27 cellular contexts compared by ENCODE assay signal in genomic region chr18:31667185-31667584, GRCh38. TPM values are rescaled to one million over a fixed set of nuclear protein-coding genes. Genes with fewer than 3 reads are reported as not detected.
DNase-seq lines count a peak whose midpoint lies in the region; ATAC-seq, FAIRE-seq and TF ChIP-seq lines count a peak whose summit lies in the region.
"Had no signal": no experiment of that assay in that cellular context is flagged by ENCODE, and none has a peak within 500 bp of the region (broad histone marks: within the 10 kb centered on the region; RNA-seq: fewer than 3 reads in every experiment).

No MANE protein-coding gene starts in this region.

- peak; percentile 39 for DNase-seq in NCI-H226
- DNase-seq in K562 (ENCODE audit: extremely low read depth in 1 of 4, low spot score in 3 of 4), result no peak
- DNase-seq in foreskin keratinocyte, result no peak
- no peak for DNase-seq in DMS79 treated with DMSO at 0.1 percent for 48 hours (lab: John Stamatoyannopoulos, UW)
- DNase-seq in aorta, result no peak
- no peak for DNase-seq in naive thymus-derived CD4-positive, alpha-beta T cell
- DNase-seq in activated CD4-positive, alpha-beta T cell treated with anti-CD3 and anti-CD28 coated beads, Interleukin-2, amount 50 U/mL, for 48 hours, result no peak
- DNase-seq: activated CD4-positive, alpha-beta T cell treated with anti-CD3 and anti-CD28 coated beads, Interleukin-2, amount 10 ng/mL, durations not matched to agents 24 days and 14 days; activated CD8-positive, alpha-beta memory T cell treated with anti-CD3 and anti-CD28 coated beads, Interleukin-2, amount 10 ng/mL, durations not matched to agents 7 days and 5 days; activated naive CD4-positive, alpha-beta T cell treated with anti-CD3 and anti-CD28 coated beads, Interleukin-2, amount 10 ng/mL, durations not matched to agents 7 days and 5 days; cerebellar nuclear complex; gastrocnemius medialis; naive thymus-derived CD8-positive, alpha-beta T cell; NCI-H1436 treated with DMSO at 0.1 percent for 48 hours; NCI-H524; NK-92 treated with Interleukin-12 subunit alpha and Interleukin-12 subunit beta, amount 100 ng/mL, for 24 hours; right cardiac atrium; stimulated activated CD4-positive, alpha-beta T cell treated with anti-CD3 and anti-CD28 coated beads, Interleukin-4, amount 100 ng/mL, for 4 hours; stimulated activated naive CD4-positive, alpha-beta T cell had no signal

- peaks cover 0 to 1% (median 0%) of the 10 kb centered on the region in 11 donors for H3K9me3 Mint-ChIP-seq in naive thymus-derived CD4-positive, alpha-beta T cell
- H3K9me3 Mint-ChIP-seq: activated naive CD4-positive, alpha-beta T cell treated with anti-CD3 and anti-CD28 coated beads, Interleukin-2, amount 10 ng/mL, durations not matched to agents 7 days and 5 days; naive thymus-derived CD8-positive, alpha-beta T cell; T-helper 1 cell treated with Interleukin-12 subunit alpha and Interleukin-12 subunit beta and Interleukin-4 antibody, amounts not matched to agents 30 μg/mL and 1 μg/mL, for 36 hours had no signal

- no peak overlapping the region for H2AFZ ChIP-seq in K562 (ENCODE audit: low read depth, low read length)
- H2AFZ ChIP-seq: hepatocyte had no signal

- peak; percentile 26 for FAIRE-seq in K562 (lab: Jason Lieb, UNC)
- FAIRE-seq: H1, HTR-8/SVneo had no signal

- H3K27ac Mint-ChIP-seq in naive thymus-derived CD4-positive, alpha-beta T cell, result no peak overlapping the region
- H3K27ac Mint-ChIP-seq: activated CD4-positive, alpha-beta T cell treated with anti-CD3 and anti-CD28 coated beads, Interleukin-2, amount 10 ng/mL, durations not matched to agents 24 days and 14 days; activated CD8-positive, alpha-beta memory T cell treated with anti-CD3 and anti-CD28 coated beads, Interleukin-2, amount 10 ng/mL, durations not matched to agents 7 days and 5 days; activated naive CD4-positive, alpha-beta T cell treated with anti-CD3 and anti-CD28 coated beads, Interleukin-2, amount 10 ng/mL, durations not matched to agents 7 days and 5 days; naive thymus-derived CD8-positive, alpha-beta T cell; T-helper 1 cell treated with Interleukin-12 subunit alpha and Interleukin-12 subunit beta and Interleukin-4 antibody, amounts not matched to agents 30 μg/mL and 1 μg/mL, for 36 hours had no signal

- H3K9me1 ChIP-seq in K562 (ENCODE audit: control insufficient read depth, insufficient read depth, low read length), result no peaks in the 10 kb centered on the region

- H3K4me2 ChIP-seq in K562 (ENCODE audit: insufficient read depth, low read length), result no peak overlapping the region
- H3K4me2 ChIP-seq: hepatocyte, KMS-11 had no signal

- H3K4me3 ChIP-seq in K562, result no peak overlapping the region
- no peak overlapping the region for H3K4me3 ChIP-seq in aorta (ENCODE audit: low read length in 2 of 2)
- H3K4me3 ChIP-seq in naive thymus-derived CD4-positive, alpha-beta T cell (ENCODE audit: low read length), result no peak overlapping the region
- H3K4me3 ChIP-seq: gastrocnemius medialis, hepatocyte, SJSA1 had no signal

- H3K27ac ChIP-seq in K562 (ENCODE audit: extremely low read depth, low read depth, low read length) (no peak overlapping the region), foreskin keratinocyte (no peak overlapping the region), aorta (ENCODE audit: low read depth in 1 of 2, low read length in 2 of 2) (no peak overlapping the region)
- H3K27ac ChIP-seq in naive thymus-derived CD4-positive, alpha-beta T cell (ENCODE audit: low read depth, low read length), result no peak overlapping the region
- H3K27ac ChIP-seq: gastrocnemius medialis, hepatocyte, KMS-11, SJSA1 had no signal

- H3K36me3 Mint-ChIP-seq in naive thymus-derived CD4-positive, alpha-beta T cell, result peaks cover 0 to 6% (median 0%) of the 10 kb centered on the region in 5 donors
- H3K36me3 Mint-ChIP-seq: activated CD8-positive, alpha-beta memory T cell treated with anti-CD3 and anti-CD28 coated beads, Interleukin-2, amount 10 ng/mL, durations not matched to agents 7 days and 5 days; activated naive CD4-positive, alpha-beta T cell treated with anti-CD3 and anti-CD28 coated beads, Interleukin-2, amount 10 ng/mL, durations not matched to agents 7 days and 5 days; naive thymus-derived CD8-positive, alpha-beta T cell had no signal

- TF ChIP-seq RAD21 in K562 (CRISPR knock-in tag; conservative IDR thresholded peaks at IDR 0.05 in 1 of 2, IDR thresholded peaks at IDR 0.05 in 1 of 2), result no peak

- H3K79me2 ChIP-seq in K562 (ENCODE audit: control insufficient read depth, insufficient read depth, low read length), result no peaks in the 10 kb centered on the region

- no peak overlapping the region for H3K4me3 Mint-ChIP-seq in naive thymus-derived CD4-positive, alpha-beta T cell
- H3K4me3 Mint-ChIP-seq: activated CD4-positive, alpha-beta T cell treated with anti-CD3 and anti-CD28 coated beads, Interleukin-2, amount 10 ng/mL, durations not matched to agents 24 days and 14 days; activated CD8-positive, alpha-beta memory T cell treated with anti-CD3 and anti-CD28 coated beads, Interleukin-2, amount 10 ng/mL, durations not matched to agents 7 days and 5 days; activated naive CD4-positive, alpha-beta T cell treated with anti-CD3 and anti-CD28 coated beads, Interleukin-2, amount 10 ng/mL, durations not matched to agents 7 days and 5 days; naive thymus-derived CD8-positive, alpha-beta T cell; T-helper 1 cell treated with Interleukin-12 subunit alpha and Interleukin-12 subunit beta and Interleukin-4 antibody, amounts not matched to agents 30 μg/mL and 1 μg/mL, for 36 hours had no signal

- ATAC-seq in K562 (no peak), foreskin keratinocyte (peak; percentile 71), aorta (ENCODE audit: low FRiP score) (no peak)
- no peak for ATAC-seq in naive thymus-derived CD4-positive, alpha-beta T cell
- ATAC-seq: activated CD8-positive, alpha-beta memory T cell treated with anti-CD3 and anti-CD28 coated beads, Interleukin-2, amount 10 ng/mL, durations not matched to agents 7 days and 5 days; gastrocnemius medialis; left lobe of liver; naive thymus-derived CD8-positive, alpha-beta T cell; Panc1; right cardiac atrium had no signal

- no peak for TF ChIP-seq EP300 in K562 (IDR thresholded peaks at IDR 0.05; ENCODE audit: low read length)

- H3K4me1 Mint-ChIP-seq in naive thymus-derived CD4-positive, alpha-beta T cell, result no peaks in the 10 kb centered on the region
- H3K4me1 Mint-ChIP-seq: activated CD4-positive, alpha-beta T cell treated with anti-CD3 and anti-CD28 coated beads, Interleukin-2, amount 10 ng/mL, durations not matched to agents 24 days and 14 days; activated CD8-positive, alpha-beta memory T cell treated with anti-CD3 and anti-CD28 coated beads, Interleukin-2, amount 10 ng/mL, durations not matched to agents 7 days and 5 days; activated naive CD4-positive, alpha-beta T cell treated with anti-CD3 and anti-CD28 coated beads, Interleukin-2, amount 10 ng/mL, durations not matched to agents 7 days and 5 days; naive thymus-derived CD8-positive, alpha-beta T cell had no signal

- H3K27me3 ChIP-seq in K562 (ENCODE audit: control insufficient read depth in 2 of 2, insufficient read depth in 2 of 2, low read length in 2 of 2) (no peaks in the 10 kb centered on the region), foreskin keratinocyte (no peaks in the 10 kb centered on the region), aorta (ENCODE audit: control insufficient read depth in 1 of 2, insufficient read depth in 2 of 2, low read length in 1 of 2) (no peaks in the 10 kb centered on the region)
- H3K27me3 ChIP-seq in naive thymus-derived CD4-positive, alpha-beta T cell (ENCODE audit: control insufficient read depth in 2 of 2, insufficient read depth in 2 of 2, low read length in 2 of 2), result no peaks in the 10 kb centered on the region
- H3K27me3 ChIP-seq: gastrocnemius medialis, hepatocyte, SJSA1 had no signal

- peaks cover 0 to 10% (median 9%) of the 10 kb centered on the region in 5 donors for H3K27me3 Mint-ChIP-seq in naive thymus-derived CD4-positive, alpha-beta T cell

- intact Hi-C loops in K562 (cut with micrococcal nuclease) (no loop called here), aorta (cut with DNase I) (no loop called here)
- intact Hi-C loops in naive thymus-derived CD4-positive, alpha-beta T cell (cut with micrococcal nuclease), result no loop called here

- no peak overlapping the region for H3K9ac ChIP-seq in K562 (ENCODE audit: insufficient read depth in 1 of 2, low read depth in 2 of 2, low read length in 2 of 2)
- H3K9ac ChIP-seq: KMS-11 had no signal

- no peaks in the 10 kb centered on the region for H3K36me3 ChIP-seq in K562 (ENCODE audit: control insufficient read depth, insufficient read depth, low read length)
- H3K36me3 ChIP-seq in aorta (ENCODE audit: control insufficient read depth in 1 of 2, insufficient read depth in 2 of 2, low read length in 1 of 2), result no peaks in the 10 kb centered on the region
- no peaks in the 10 kb centered on the region for H3K36me3 ChIP-seq in naive thymus-derived CD4-positive, alpha-beta T cell (ENCODE audit: control insufficient read depth in 2 of 3, insufficient read depth in 3 of 3, low read length in 3 of 3)
- H3K36me3 ChIP-seq: gastrocnemius medialis, SJSA1 had no signal

- no peak for TF ChIP-seq POLR2A in K562 (conservative IDR thresholded peaks at IDR 0.05)

- BruUV-seq in K562 (replicated peaks; lab: Mats Ljungman, UMichigan), result no TSS peak

- POLR2A ChIA-PET in K562 (lab: Yijun Ruan, JAX), result interaction anchor here (0.7 to 1.9 kb wide), 2 partner anchors 12 to 311 kb away, joined by 3 to 7 read pairs; no protein-coding TSS in a partner anchor
- POLR2A ChIA-PET in naive thymus-derived CD4-positive, alpha-beta T cell (lab: Charles Lee), result no interaction called here

- no peak for TF ChIP-seq CTCF in K562 (IDR thresholded peaks at IDR 0.05 in 2 of 3, conservative IDR thresholded peaks at IDR 0.05 in 1 of 3; ENCODE audit: insufficient read depth in 2 of 3, low read depth in 1 of 3, low read length in 3 of 3)
- TF ChIP-seq CTCF in foreskin keratinocyte (conservative IDR thresholded peaks at IDR 0.05), result no peak

- CTCF ChIA-PET in K562 (lab: Yijun Ruan, JAX; ENCODE audit: low intra/inter-chr PET ratio), result no interaction called here
- CTCF ChIA-PET in naive thymus-derived CD4-positive, alpha-beta T cell (lab: Charles Lee), result no interaction called here

- H3K4me1 ChIP-seq in K562 (replicated peaks in 1 of 2; ENCODE audit: control insufficient read depth in 2 of 2, insufficient read depth in 2 of 2, low read length in 2 of 2), result no peaks in the 10 kb centered on the region
- peaks cover 7% of the 10 kb centered on the region for H3K4me1 ChIP-seq in foreskin keratinocyte
- no peaks in the 10 kb centered on the region for H3K4me1 ChIP-seq in aorta (ENCODE audit: control insufficient read depth in 1 of 2, insufficient read depth in 2 of 2, low read length in 2 of 2)
- H3K4me1 ChIP-seq in naive thymus-derived CD4-positive, alpha-beta T cell (ENCODE audit: control insufficient read depth in 2 of 2, insufficient read depth in 2 of 2, low read length in 2 of 2), result no peaks in the 10 kb centered on the region
- H3K4me1 ChIP-seq: gastrocnemius medialis, SJSA1 had no signal

- H4K20me1 ChIP-seq in K562 (replicated peaks; ENCODE audit: control insufficient read depth, insufficient read depth, low read length), result no peaks in the 10 kb centered on the region

- in situ Hi-C loops in K562 (cut with MboI), result no loop called here

- H3K9me3 ChIP-seq in K562 (replicated peaks; ENCODE audit: control insufficient read depth, insufficient read depth, low read depth, low read length), result no peaks in the 10 kb centered on the region
- no peaks in the 10 kb centered on the region for H3K9me3 ChIP-seq in aorta (ENCODE audit: control insufficient read depth, low read length)
- H3K9me3 ChIP-seq in naive thymus-derived CD4-positive, alpha-beta T cell (ENCODE audit: control insufficient read depth in 2 of 3, low read length in 3 of 3), result no peaks in the 10 kb centered on the region
- H3K9me3 ChIP-seq: gastrocnemius medialis, SJSA1 had no signal

- WGBS in K562 (ENCODE audit: insufficient coverage, low coverage, missing lambda C conversion rate), result 0% methylated on average over 1 of the region's 1 CpG
- WGBS in aorta, 2 donors, result 58 to 72% methylated on average over 1 of the region's 1 CpG

RNA-seq across cellular contexts. Expression of gene B4GALT6, which starts 17.2 kb away (rescaled TPM):
- total RNA-seq in K562 (2011; cell fraction: chromatin; rRNA removed; ENCODE audit: low replicate concordance), result not detected in 2 replicates
- total RNA-seq in K562 (2011; cell fraction: nucleolus; rRNA removed), result 0.13 TPM in 1 of 2 replicates, not detected in the other
- 0.22 TPM in 1 of 2 replicates, not detected in the other for total RNA-seq in K562 (2011; cell fraction: nucleoplasm; rRNA removed)
- total RNA-seq in K562 (2014; rRNA removed) (0.05 and 0.08 TPM in 2 replicates), K562 (2014; rRNA removed; fragmentation: Illumina TruSeq; extraction: Trizol) (0.11 and 0.16 TPM in 2 replicates), K562 (2015; rRNA removed; fragmentation: Illumina TruSeq; extraction: Trizol) (0.04 and 0.07 TPM in 2 replicates), K562 (2021) (0.18 and 0.27 TPM in 2 replicates), foreskin keratinocyte (7.8 and 8.3 TPM in 2 replicates), aorta (1 to 10 TPM; 4.3 to 8.4 TPM)
- polyA plus RNA-seq in K562 (2011; rRNA removed) (0.18 and 0.47 TPM in 2 replicates), K562 (2014; fragmentation: Illumina TruSeq; extraction: Trizol) (0.07 and 0.18 TPM in 2 replicates), K562 (2014; fragmentation: Nextera tagmentation; extraction: Ambion mirVana) (under 1 TPM; 0.03 to 0.04 TPM), K562 (2014; rRNA removed) (0.08 and 0.09 TPM in 2 replicates), foreskin keratinocyte (1.8 and 2.3 TPM in 2 replicates), aorta (1 to 10 TPM in 1 of 2 donors, under 1 TPM in 1; 0.87 to 2.4 TPM)
- 0.18 TPM in 1 of 2 replicates, not detected in the other for polyA plus RNA-seq in K562 (2011; cell fraction: cytosol; rRNA removed)
- polyA plus RNA-seq in K562 (2011; cell fraction: nucleus; rRNA removed), result 0.07 and 0.76 TPM in 2 replicates
- polyA plus RNA-seq in K562 (2012), result 0.17 and 0.68 TPM in 2 replicates
- 0.21 and 0.69 TPM in 2 replicates for polyA minus RNA-seq in K562 (2011; rRNA and poly(A)+ RNA removed)
- not detected in 2 replicates for polyA minus RNA-seq in K562 (2011; cell fraction: cytosol; rRNA and poly(A)+ RNA removed)
- polyA minus RNA-seq in K562 (2011; cell fraction: nucleus; rRNA and poly(A)+ RNA removed), result 0.22 TPM in 1 of 2 replicates, not detected in the other
- total RNA-seq in naive thymus-derived CD4-positive, alpha-beta T cell, result 1 to 10 TPM in 4 of 5 experiments, under 1 TPM in 1; 0.67 to 2.7 (median 1.4) TPM
- under 1 TPM; 0.11 to 0.24 TPM for polyA plus RNA-seq in naive thymus-derived CD4-positive, alpha-beta T cell
